In genomic region chr21:43778469-43779335, GRCh38 we compare ENCODE assay signal across 8 cellular contexts. TPM values are rescaled to one million over a fixed set of nuclear protein-coding genes. Genes with fewer than 3 reads are reported as not detected.
DNase-seq lines count a peak whose midpoint lies in the region; ATAC-seq, FAIRE-seq and TF ChIP-seq lines count a peak whose summit lies in the region.
"Had no signal": no experiment of that assay in that cellular context is flagged by ENCODE, and none has a peak within 500 bp of the region (broad histone marks: within the 10 kb centered on the region; RNA-seq: fewer than 3 reads in every experiment).

No MANE protein-coding gene starts in this region.

- H3K36me3 ChIP-seq in OCI-LY3 (replicated peaks; ENCODE audit: low read depth, low read length) (no peaks in the 10 kb centered on the region), spleen (peaks cover 0 to 10% (median 9%) of the 10 kb centered on the region in 6 donors)

- no peaks in the 10 kb centered on the region for H3K9me3 Mint-ChIP-seq in central memory CD8-positive, alpha-beta T cell

- ATAC-seq in central memory CD8-positive, alpha-beta T cell (replicated peaks; ENCODE audit: extremely low read depth, poor library complexity, severe bottlenecking) = no peak
- ATAC-seq in GM19463 (IDR thresholded peaks at IDR 0.05; ENCODE audit: unreplicated experiment) = no peak
- no peak for ATAC-seq in HG03442 (IDR thresholded peaks at IDR 0.05; ENCODE audit: unreplicated experiment)
- ATAC-seq: psoas muscle had no signal

- TF ChIP-seq CTCF in OCI-LY3 (IDR thresholded peaks at IDR 0.05; ENCODE audit: low read depth, low read length) = no peak
- TF ChIP-seq CTCF in spleen (IDR thresholded peaks at IDR 0.05 in 8 of 11, conservative IDR thresholded peaks at IDR 0.05 in 3 of 11) = no peak

- H3K9ac ChIP-seq in OCI-LY3 (ENCODE audit: low read length) = no peak overlapping the region

- peak; percentile 38 for FAIRE-seq in GM18507 (lab: Jason Lieb, UNC)

- intact Hi-C loops in spleen (cut with DNase I; ENCODE audit: low total_unique reads) = no loop called here

- H2AFZ ChIP-seq in OCI-LY3 (ENCODE audit: low read depth, low read length) = peak overlapping the region; percentile 79

- H3K4me1 ChIP-seq in OCI-LY3 (ENCODE audit: low read length) (peaks cover 27% of the 10 kb centered on the region), spleen (peaks cover 13 to 58% (median 23%) of the 10 kb centered on the region in 6 donors)

- no peak for TF ChIP-seq POLR2A in spleen (IDR thresholded peaks at IDR 0.05)

- H3K4me2 ChIP-seq in OCI-LY3 (ENCODE audit: low read length) = peak overlapping the region; percentile 66

- DNase-seq in GM18507 (ENCODE audit: extremely low spot score, insufficient read length, low read depth) (no peak), spleen (peak; percentile 68)
- no peak for DNase-seq in central memory CD8-positive, alpha-beta T cell (ENCODE audit: low spot score in 2 of 2)
- DNase-seq in stimulated activated CD4-positive, alpha-beta T cell treated with anti-CD3 and anti-CD28 coated beads, Interleukin-12 subunit alpha, Interleukin-12 subunit beta, amount 100 ng/mL, for 4 hours = no peak
- DNase-seq: psoas muscle had no signal

- H3K27ac ChIP-seq in OCI-LY3 (ENCODE audit: low read length) (no peak overlapping the region), spleen (peak overlapping the region in 3 of 8 donors; percentile 5 to 23 (median 11))
- H3K27ac ChIP-seq: psoas muscle had no signal

- H3K4me3 Mint-ChIP-seq in central memory CD8-positive, alpha-beta T cell = peak overlapping the region; percentile 88

- H3K4me1 Mint-ChIP-seq in central memory CD8-positive, alpha-beta T cell = peaks cover 34% of the 10 kb centered on the region

- H3K79me2 ChIP-seq in OCI-LY3 (ENCODE audit: low read length) = peaks cover 3% of the 10 kb centered on the region; the same call in 1 of the 2 replicates

- H3K27me3 Mint-ChIP-seq in central memory CD8-positive, alpha-beta T cell = no peaks in the 10 kb centered on the region

- peaks cover 9% of the 10 kb centered on the region for H3K36me3 Mint-ChIP-seq in central memory CD8-positive, alpha-beta T cell (ENCODE audit: insufficient read depth)

- no peaks in the 10 kb centered on the region for H4K20me1 ChIP-seq in OCI-LY3 (ENCODE audit: insufficient read depth, low read length)

- peak overlapping the region; percentile 54 for H3K27ac Mint-ChIP-seq in central memory CD8-positive, alpha-beta T cell (ENCODE audit: low read depth)

- 52 to 63% (median 58%) methylated on average over 20 of the region's 20 CpGs for WGBS in spleen, 5 donors

- no peaks in the 10 kb centered on the region for H3K27me3 ChIP-seq in OCI-LY3 (ENCODE audit: low read depth, low read length)
- H3K27me3 ChIP-seq in spleen (replicated peaks in 1 of 7) = no peaks in the 10 kb centered on the region

- H3K4me3 ChIP-seq in OCI-LY3 (ENCODE audit: low read length) (peak overlapping the region; percentile 43), spleen (no peak overlapping the region)
- H3K4me3 ChIP-seq: psoas muscle had no signal

- H3K9me3 ChIP-seq in OCI-LY3 (ENCODE audit: insufficient read depth, low read length) (no peaks in the 10 kb centered on the region), spleen (no peaks in the 10 kb centered on the region)
- H3K9me3 ChIP-seq: psoas muscle had no signal

RNA-seq across cellular contexts. Expression of gene CSTB, which starts 2.6 kb away (rescaled TPM):
- 10 to 100 TPM; 10.5 to 36.6 (median 28.6) TPM for total RNA-seq in spleen
- polyA plus RNA-seq in spleen = 10 to 100 TPM; 39.6 to 93.8 (median 48.5) TPM

RNA-seq across cellular contexts. Expression of gene RRP1, which starts 10.7 kb away (rescaled TPM):
- total RNA-seq in spleen = 10 to 100 TPM; 11.5 to 26.9 (median 20.5) TPM
- polyA plus RNA-seq in spleen = 10 to 100 TPM; 12.6 to 18.8 (median 15.8) TPM

RNA-seq across cellular contexts. Expression of gene PDXK, which starts 59.8 kb away (rescaled TPM):
- 10 to 100 TPM; 41.1 to 82.9 (median 58.7) TPM for total RNA-seq in spleen
- 10 to 100 TPM; 17.9 to 39.0 (median 24.7) TPM for polyA plus RNA-seq in spleen
